ENCODE assay signal across 16 cellular contexts in genomic region chr20:47506335-47506734, GRCh38. TPM values are rescaled to one million over a fixed set of nuclear protein-coding genes. Genes with fewer than 3 reads are reported as not detected.
DNase-seq lines count a peak whose midpoint lies in the region; ATAC-seq, FAIRE-seq and TF ChIP-seq lines count a peak whose summit lies in the region.
"Had no signal": no experiment of that assay in that cellular context is flagged by ENCODE, and none has a peak within 500 bp of the region (broad histone marks: within the 10 kb centered on the region; RNA-seq: fewer than 3 reads in every experiment).

No MANE protein-coding gene starts in this region.

- peak; percentile 4; the same call in 2 of the 3 replicates for ATAC-seq in GM12878
- ATAC-seq in stimulated activated naive B cell treated with anti-CD40 and anti-IgM and Interleukin-4, amounts not matched to agents 10 μg/mL and 1 μg/mL and 100 μg/mL, for 72 hours (replicated peaks): no peak

- H3K36me3 ChIP-seq in breast epithelium (no peaks in the 10 kb centered on the region), OCI-LY3 (replicated peaks; ENCODE audit: low read depth, low read length) (peaks cover 54% of the 10 kb centered on the region), GM12878 (ENCODE audit: control insufficient read depth in 2 of 2, insufficient read depth in 2 of 2, low read length in 1 of 2) (no peaks in the 10 kb centered on the region; a peak in 2 of 4 replicates)
- H3K36me3 ChIP-seq: colonic mucosa, esophagus muscularis mucosa, sigmoid colon, stomach had no signal

- H3K27ac ChIP-seq in breast epithelium (no peak overlapping the region), OCI-LY3 (ENCODE audit: low read length) (peak overlapping the region; percentile 16), GM12878 (ENCODE audit: control insufficient read depth, insufficient read depth) (peak overlapping the region; percentile 47)
- H3K27ac ChIP-seq: colonic mucosa, esophagus muscularis mucosa, neutrophil, sigmoid colon, stomach had no signal

- no peak for TF ChIP-seq POLR2A in breast epithelium (IDR thresholded peaks at IDR 0.05)
- no peak for TF ChIP-seq POLR2A in GM12878 (IDR thresholded peaks at IDR 0.05; ENCODE audit: low read depth, low read length)

- no peak for TF ChIP-seq RAD21 in GM12878 (IDR thresholded peaks at IDR 0.05; ENCODE audit: insufficient read depth, low read depth, low read length)

- 18% methylated on average over 2 of the region's 2 CpGs for WGBS in GM12878 (ENCODE audit: insufficient coverage, insufficient replicate concordance, low lambda C conversion rate, missing lambda C conversion rate)

- H3K79me2 ChIP-seq in OCI-LY3 (ENCODE audit: low read length) (peaks cover 99% of the 10 kb centered on the region), GM12878 (ENCODE audit: control insufficient read depth, insufficient read depth, low read length) (peaks cover 98% of the 10 kb centered on the region)

- H3K27me3 ChIP-seq in breast epithelium: no peaks in the 10 kb centered on the region
- H3K27me3 ChIP-seq in OCI-LY3 (ENCODE audit: low read depth, low read length): no peaks in the 10 kb centered on the region; the same call in 1 of the 2 replicates
- no peaks in the 10 kb centered on the region for H3K27me3 ChIP-seq in GM12878 (replicated peaks in 1 of 2; ENCODE audit: control insufficient read depth in 2 of 2, insufficient read depth in 2 of 2, low read length in 1 of 2)
- H3K27me3 ChIP-seq: colonic mucosa, esophagus muscularis mucosa, neutrophil, sigmoid colon, stomach had no signal

- POLR2A ChIA-PET in GM12878 (lab: Charles Lee): interaction anchor here (0.7 to 7.6 kb wide), 4 partner anchors 9 to 93 kb away, joined by 3 to 123 read pairs (median 9); no protein-coding TSS in a partner anchor

- in situ Hi-C loops in T47D (cut with HindIII; ENCODE audit: low pct_unique_long_range_greater_than_20kb, low sequenced_read_pairs) (no loop called here), GM12878 (cut with MboI) (no loop called here)

- no peaks in the 10 kb centered on the region for H3K9me3 ChIP-seq in breast epithelium
- no peaks in the 10 kb centered on the region for H3K9me3 ChIP-seq in OCI-LY3 (ENCODE audit: insufficient read depth, low read length)
- H3K9me3 ChIP-seq in GM12878 (replicated peaks; ENCODE audit: control insufficient read depth, insufficient read depth, low read length): no peaks in the 10 kb centered on the region; the same call in 1 of the 3 replicates
- H3K9me3 ChIP-seq: colonic mucosa, esophagus muscularis mucosa, neutrophil, sigmoid colon, stomach had no signal

- H3K9me3 Mint-ChIP-seq in stimulated activated naive B cell treated with anti-CD40 and anti-IgM and Interleukin-4, amounts not matched to agents 10 μg/mL and 1 μg/mL and 100 μg/mL, for 72 hours: no peaks in the 10 kb centered on the region

- H2AFZ ChIP-seq in OCI-LY3 (ENCODE audit: low read depth, low read length) (no peak overlapping the region), GM12878 (ENCODE audit: control insufficient read depth, low read depth, low read length) (no peak overlapping the region)

- intact Hi-C loops in breast epithelium (cut with DNase I; ENCODE audit: low total_unique reads) (no loop called here), GM12878 (cut with micrococcal nuclease; ENCODE audit: unreplicated experiment) (no loop called here), posterior vena cava (cut with DNase I) (loop anchor here in 1 of 2 donors (10.0 kb wide), 1 partner anchor 108 kb away; no protein-coding TSS in a partner anchor)

- peaks cover 31 to 55% of the 10 kb centered on the region in 2 donors for H3K4me1 Mint-ChIP-seq in stimulated activated naive B cell treated with anti-CD40 and anti-IgM and Interleukin-4, amounts not matched to agents 10 μg/mL and 1 μg/mL and 100 μg/mL, for 72 hours

- H3K4me1 ChIP-seq in breast epithelium: peaks cover 0 to 18% of the 10 kb centered on the region in 2 donors
- H3K4me1 ChIP-seq in OCI-LY3 (ENCODE audit: low read length): peaks cover 48% of the 10 kb centered on the region
- H3K4me1 ChIP-seq in GM12878 (ENCODE audit: control insufficient read depth, insufficient read depth, low read length): peaks cover 26% of the 10 kb centered on the region
- H3K4me1 ChIP-seq: colonic mucosa had no signal

- H3K27me3 Mint-ChIP-seq in stimulated activated naive B cell treated with anti-CD40 and anti-IgM and Interleukin-4, amounts not matched to agents 10 μg/mL and 1 μg/mL and 100 μg/mL, for 72 hours: no peaks in the 10 kb centered on the region

- no peak for FAIRE-seq in GM12878 (lab: Jason Lieb, UNC)

- DNase-seq in T47D (ENCODE audit: low read depth in 1 of 2, low spot score in 1 of 2) (peak; percentile 65 to 95), breast epithelium (ENCODE audit: low spot score in 2 of 2) (no peak), GM12878 (ENCODE audit: low read depth, low spot score) (no peak), NCI-H2107 treated with DMSO at 0.1 percent for 48 hours (lab: John Stamatoyannopoulos, UW; ENCODE audit: unreplicated experiment) (no peak), NCI-H2227 treated with DMSO at 0.1 percent for 48 hours (lab: John Stamatoyannopoulos, UW) (no peak), posterior vena cava (ENCODE audit: low spot score) (no peak)
- DNase-seq in stimulated activated naive B cell treated with anti-CD40 and anti-IgM and Interleukin-4, amounts not matched to agents 10 μg/mL and 1 μg/mL and 100 μg/mL, for 72 hours: no peak
- DNase-seq: AML-193, amniotic stem cell, colonic mucosa, DMS79, sigmoid colon, stomach had no signal

- BruUV-seq in GM12878 (replicated peaks; lab: Mats Ljungman, UMichigan): TSS peak; percentile 7

- 0 out of 2 replicates have a peak overlapping the region, but pooled peaks have one; percentile 0 for H3K9ac ChIP-seq in OCI-LY3 (ENCODE audit: low read length)
- H3K9ac ChIP-seq in GM12878 (ENCODE audit: control insufficient read depth, insufficient read depth, low read length): peak overlapping the region; percentile 45

- CTCF ChIA-PET in GM12878 (lab: Yijun Ruan, JAX): interaction anchor here (0.6 to 1.7 kb wide), 3 partner anchors 58 to 265 kb away, joined by 3 to 6 read pairs (median 3); no protein-coding TSS in a partner anchor

- SMC1A ChIA-PET in GM12878 (lab: Charles Lee; ENCODE audit: uncharacterized antibody, unreplicated experiment): interaction anchor here (1.3 to 4.5 kb wide), 7 partner anchors 14 to 103 kb away, joined by 3 to 38 read pairs (median 26); no protein-coding TSS in a partner anchor

- RAD21 ChIA-PET in GM12878 (lab: Charles Lee; ENCODE audit: unreplicated experiment): interaction anchor here (0.7 to 4.9 kb wide), 8 partner anchors 13 to 115 kb away, joined by 3 to 66 read pairs (median 4); no protein-coding TSS in a partner anchor

- peak overlapping the region; percentile 55 to 57 for H3K4me3 Mint-ChIP-seq in stimulated activated naive B cell treated with anti-CD40 and anti-IgM and Interleukin-4, amounts not matched to agents 10 μg/mL and 1 μg/mL and 100 μg/mL, for 72 hours

- TF ChIP-seq EP300 in GM12878 (IDR thresholded peaks at IDR 0.05; ENCODE audit: borderline replicate concordance in 1 of 2, control insufficient read depth in 1 of 2, low read depth in 2 of 2, low read length in 2 of 2): no peak

- no peak for TF ChIP-seq CTCF in breast epithelium (IDR thresholded peaks at IDR 0.05)
- TF ChIP-seq CTCF in OCI-LY3 (IDR thresholded peaks at IDR 0.05; ENCODE audit: low read depth, low read length): no peak
- TF ChIP-seq CTCF in GM12878 (IDR thresholded peaks at IDR 0.05 in 2 of 3, conservative IDR thresholded peaks at IDR 0.05 in 1 of 3; ENCODE audit: control insufficient read depth in 2 of 3, extremely low read depth in 1 of 3, insufficient read depth in 1 of 3, low read depth in 3 of 3, low read length in 3 of 3): no peak

- H3K36me3 Mint-ChIP-seq in stimulated activated naive B cell treated with anti-CD40 and anti-IgM and Interleukin-4, amounts not matched to agents 10 μg/mL and 1 μg/mL and 100 μg/mL, for 72 hours: peaks cover 38 to 48% of the 10 kb centered on the region in 2 donors

- H4K20me1 ChIP-seq in OCI-LY3 (ENCODE audit: insufficient read depth, low read length) (peaks cover 79% of the 10 kb centered on the region), GM12878 (ENCODE audit: control insufficient read depth, insufficient read depth) (no peaks in the 10 kb centered on the region)

- no peak overlapping the region for H3K4me3 ChIP-seq in breast epithelium
- peak overlapping the region; percentile 27; the same call in 1 of the 2 replicates for H3K4me3 ChIP-seq in OCI-LY3 (ENCODE audit: low read length)
- H3K4me3 ChIP-seq in GM12878: peak overlapping the region; percentile 75
- H3K4me3 ChIP-seq: colonic mucosa, esophagus muscularis mucosa, sigmoid colon, stomach had no signal

- H3K4me2 ChIP-seq in OCI-LY3 (ENCODE audit: low read length): peak overlapping the region; percentile 60
- peak overlapping the region; percentile 61 for H3K4me2 ChIP-seq in GM12878 (ENCODE audit: control insufficient read depth, insufficient read depth)

- peak overlapping the region; percentile 14 for H3K27ac Mint-ChIP-seq in stimulated activated naive B cell treated with anti-CD40 and anti-IgM and Interleukin-4, amounts not matched to agents 10 μg/mL and 1 μg/mL and 100 μg/mL, for 72 hours

TF ChIP-seq in GM12878, 131 proteins besides CTCF, POLR2A, EP300 and RAD21:
- peak in 1 of 2 experiments; percentile 96; a peak in 1 of 4 replicates for TF ChIP-seq ETV6 (conservative IDR thresholded peaks at IDR 0.05 in 1 of 2, IDR thresholded peaks at IDR 0.05 in 1 of 2; ENCODE audit: borderline replicate concordance in 1 of 2, low read depth in 1 of 2)
- TF ChIP-seq SRF (IDR thresholded peaks at IDR 0.05; ENCODE audit: low read depth in 2 of 2, low read length in 2 of 2): no peak

RNA-seq across cellular contexts. Expression of gene NCOA3, which starts 4.6 kb away (rescaled TPM):
- total RNA-seq in breast epithelium (10 to 100 TPM; 40.6 to 57.1 (median 45.1) TPM), GM12878 (2014; rRNA removed) (82.4 and 88.7 TPM in 2 replicates), GM12878 (2014; rRNA removed; fragmentation: Illumina TruSeq; extraction: Trizol) (95.3 and 95.8 TPM in 2 replicates), GM12878 (2021) (87.4 and 96.2 TPM in 2 replicates), posterior vena cava (10 to 100 TPM; 39.0 to 46.6 TPM)
- 241 and 256 TPM in 2 replicates for total RNA-seq in GM12878 (2013; cell fraction: nucleolus; rRNA removed)
- polyA plus RNA-seq in GM12878 (2011; ENCODE audit: low read depth): 30.3 TPM
- polyA plus RNA-seq in GM12878 (2011; rRNA removed) (92.6 and 114 TPM in 2 replicates), GM12878 (2014; fragmentation: Illumina TruSeq; extraction: Trizol) (78.2 and 94.6 TPM in 2 replicates), GM12878 (2014; fragmentation: Nextera tagmentation; extraction: Ambion mirVana) (10 to 100 TPM; 16.9 to 18.0 TPM), GM12878 (2014; rRNA removed) (62.4 and 66.0 TPM in 2 replicates), GM12878 (2016; fragmentation: Nextera tagmentation; extraction: Ambion mirVana) (10 to 100 TPM; 68.1 to 69.1 TPM)
- polyA plus RNA-seq in GM12878 (2011; cell fraction: cytosol; rRNA removed): 60.3 and 60.4 TPM in 2 replicates
- polyA plus RNA-seq in GM12878 (2011; cell fraction: nucleus; rRNA removed): 89.9 and 95.2 TPM in 2 replicates
- 38.3 and 50.2 TPM in 2 replicates for polyA plus RNA-seq in GM12878 (2012)
- 126 and 138 TPM in 2 replicates for polyA minus RNA-seq in GM12878 (2011; rRNA and poly(A)+ RNA removed)
- 52.3 and 52.4 TPM in 2 replicates for polyA minus RNA-seq in GM12878 (2011; cell fraction: cytosol; rRNA and poly(A)+ RNA removed)
- polyA minus RNA-seq in GM12878 (2011; cell fraction: nucleus; rRNA and poly(A)+ RNA removed): 48.2 and 66.5 TPM in 2 replicates

Comparison
In these comparisons a context has a peak if more than half of its experiments do, and no peak if none do; other contexts are left out.
1. DNase-seq: peak in T47D (2 of 2); none in breast epithelium (0 of 2), GM12878 (single experiment), stimulated activated naive B cell treated with anti-CD40 and anti-IgM and Interleukin-4, amounts not matched to agents 10 μg/mL and 1 μg/mL and 100 μg/mL, for 72 hours (single experiment), NCI-H2107 treated with DMSO at 0.1 percent for 48 hours (single experiment), NCI-H2227 treated with DMSO at 0.1 percent for 48 hours (single experiment) and posterior vena cava (single experiment).
2. H3K27ac ChIP-seq: peak in OCI-LY3 (single experiment) and GM12878 (single experiment); none in breast epithelium (0 of 2).
3. H3K4me3 ChIP-seq: peak in OCI-LY3 (single experiment) and GM12878 (single experiment); none in breast epithelium (0 of 3).